15 cellular contexts compared by ENCODE assay signal in the genomic region with DNA sequence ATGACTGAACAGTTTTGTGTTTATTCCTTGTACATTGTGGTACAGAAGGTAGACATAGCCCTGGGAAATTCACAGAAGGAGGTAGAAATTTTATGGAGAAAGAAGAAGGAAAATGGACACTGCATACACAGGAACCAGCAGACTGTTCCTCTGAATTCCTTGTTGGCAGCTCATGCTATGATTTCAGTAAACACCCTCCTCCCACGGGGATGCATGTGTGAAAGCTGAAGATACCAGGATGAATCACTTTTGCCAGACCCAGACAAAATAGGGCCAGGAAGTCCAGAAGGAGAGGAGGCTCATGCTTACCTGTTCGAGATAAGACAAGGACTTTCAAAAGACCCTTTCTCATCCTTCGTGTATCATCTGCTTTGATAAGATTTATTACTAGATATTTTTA.
DNase-seq lines count a peak whose midpoint lies in the region; ATAC-seq and TF ChIP-seq lines count a peak whose summit lies in the region.
"Had no signal": no experiment of that assay in that cellular context is flagged by ENCODE, and none has a peak within 500 bp of the region (broad histone marks: within the 10 kb centered on the region; RNA-seq: fewer than 3 reads in every experiment).

No MANE protein-coding gene starts in this region.

- ATAC-seq in omental fat pad (ENCODE audit: low FRiP score): peak; percentile 81
- no peak for ATAC-seq in HG03342 (IDR thresholded peaks at IDR 0.05; ENCODE audit: unreplicated experiment)
- ATAC-seq in GM19324 (IDR thresholded peaks at IDR 0.05; ENCODE audit: low FRiP score, unreplicated experiment): no peak
- ATAC-seq in GM18511 (IDR thresholded peaks at IDR 0.05; ENCODE audit: unreplicated experiment): no peak
- ATAC-seq: right lobe of liver had no signal

- TF ChIP-seq CTCF in VCaP (conservative IDR thresholded peaks at IDR 0.05) (no peak), fibroblast of mammary gland (conservative IDR thresholded peaks at IDR 0.05; ENCODE audit: control insufficient read depth, insufficient read depth, low read depth, low read length) (no peak), omental fat pad (IDR thresholded peaks at IDR 0.05) (no peak)

- H3K4me3 ChIP-seq in fibroblast of mammary gland (ENCODE audit: control insufficient read depth, low read depth, low read length): no peak overlapping the region
- H3K4me3 ChIP-seq: right lobe of liver had no signal

- H3K27ac ChIP-seq in VCaP: peak overlapping the region; percentile 43; the same call in 1 of the 2 replicates
- H3K27ac ChIP-seq: right lobe of liver had no signal

- DNase-seq in EH (ENCODE audit: low read depth): peak; percentile 40
- DNase-seq in fibroblast of mammary gland (ENCODE audit: low read depth): peak; percentile 19
- DNase-seq in omental fat pad (ENCODE audit: low spot score): no peak
- DNase-seq in NOMO-1 (lab: John Stamatoyannopoulos, UW; ENCODE audit: unreplicated experiment in 2 of 2): no peak
- DNase-seq: activated T-cell treated with anti-CD3 and anti-CD28 coated beads, Interleukin-2, amount 50 U/mL, for 1 hour; caudate nucleus; H9; NCI-H1930; NCI-H510A; right lobe of liver; stimulated activated CD4-positive, alpha-beta T cell treated with anti-CD3 and anti-CD28 coated beads, Interleukin-2, amount 100 ng/mL, for 24 hours had no signal

Comparison
In these comparisons a context has a peak if more than half of its experiments do, and no peak if none do; other contexts are left out.
1. DNase-seq: peak in EH (single experiment) and fibroblast of mammary gland (single experiment); none in omental fat pad (single experiment) and NOMO-1 (0 of 2).